Comparison of ENCODE assay signal across 26 cellular contexts in genomic region chr6:139550361-139550760, GRCh38.
"Had no signal": no experiment of that assay in that cellular context is flagged by ENCODE, and none has a peak within 500 bp of the region (broad histone marks: within the 10 kb centered on the region; RNA-seq: fewer than 3 reads in every experiment).

No MANE protein-coding gene starts in this region.

- ATAC-seq: activated CD4-positive, CD25-positive, alpha-beta regulatory T cell treated with anti-CD3 and anti-CD28 coated beads, Interleukin-2, amount 50 U/mL, for 24 hours; left lung; mucosa of descending colon; natural killer cell treated with Interleukin-12 subunit alpha and Interleukin-12 subunit beta and Interleukin-15 and Interleukin-18, amount 100 ng/mL, for 72 hours; right lobe of liver; stimulated activated memory B cell treated with anti-CD40 and anti-IgM and Interleukin-4, amounts not matched to agents 10 μg/mL and 1 μg/mL and 100 μg/mL, for 72 hours; stimulated activated naive CD8-positive, alpha-beta T cell treated with anti-CD3 and anti-CD28 coated beads, Interleukin-15, amount 100 ng/mL, for 72 hours had no signal

- H3K9me3 ChIP-seq: left lung, lower lobe of right lung, mucosa of descending colon, right lobe of liver, upper lobe of left lung, vagina had no signal

- H3K36me3 ChIP-seq: brain microvascular endothelial cell, left lung, lower lobe of right lung, right lobe of liver, upper lobe of left lung, vagina, WERI-Rb-1 had no signal

- H3K9me3 Mint-ChIP-seq: natural killer cell treated with Interleukin-12 subunit alpha and Interleukin-12 subunit beta and Interleukin-15 and Interleukin-18, amount 100 ng/mL, for 72 hours; stimulated activated memory B cell treated with anti-CD40 and anti-IgM and Interleukin-4, amounts not matched to agents 10 μg/mL and 1 μg/mL and 100 μg/mL, for 72 hours; stimulated activated naive CD8-positive, alpha-beta T cell treated with anti-CD3 and anti-CD28 coated beads, Interleukin-15, amount 100 ng/mL, for 72 hours had no signal

- H3K4me1 Mint-ChIP-seq: stimulated activated memory B cell treated with anti-CD40 and anti-IgM and Interleukin-4, amounts not matched to agents 10 μg/mL and 1 μg/mL and 100 μg/mL, for 72 hours; stimulated activated naive CD8-positive, alpha-beta T cell treated with anti-CD3 and anti-CD28 coated beads, Interleukin-15, amount 100 ng/mL, for 72 hours had no signal

- H3K27me3 ChIP-seq: brain microvascular endothelial cell, dorsolateral prefrontal cortex, left lung, right lobe of liver, upper lobe of left lung, vagina had no signal

- H3K27ac ChIP-seq: brain microvascular endothelial cell, coronary artery, dorsolateral prefrontal cortex, left lung, lower lobe of right lung, right lobe of liver, upper lobe of left lung, vagina, WERI-Rb-1 had no signal

- H3K4me1 ChIP-seq: right lobe of liver, vagina had no signal

- H3K27ac Mint-ChIP-seq: activated naive CD8-positive, alpha-beta T cell; natural killer cell treated with Interleukin-12 subunit alpha and Interleukin-12 subunit beta and Interleukin-15 and Interleukin-18, amount 100 ng/mL, for 72 hours; stimulated activated memory B cell treated with anti-CD40 and anti-IgM and Interleukin-4, amounts not matched to agents 10 μg/mL and 1 μg/mL and 100 μg/mL, for 72 hours; stimulated activated naive CD8-positive, alpha-beta T cell treated with anti-CD3 and anti-CD28 coated beads, Interleukin-15, amount 100 ng/mL, for 72 hours had no signal

- DNase-seq: activated CD4-positive, alpha-beta T cell treated with anti-CD3 and anti-CD28 coated beads for 48 hours; activated CD4-positive, alpha-beta T cell treated with anti-CD3 and anti-CD28 coated beads, Interleukin-2, amount 50 U/mL, for 48 hours; activated CD8-positive, alpha-beta memory T cell treated with anti-CD3 and anti-CD28 coated beads for 24 hours; activated effector memory CD4-positive, alpha-beta T cell treated with Interleukin-2 at 50 U/mL for 16 hours; activated naive CD4-positive, alpha-beta T cell treated with Interleukin-2 at 50 U/mL for 16 hours; aorta; brain microvascular endothelial cell; dorsolateral prefrontal cortex; effector memory CD4-positive, alpha-beta T cell; glutamatergic neuron; left lung; lower lobe of right lung; mesenchymal stem cell; mucosa of descending colon; right lobe of liver; stimulated activated CD4-positive, alpha-beta T cell treated with anti-CD3 and anti-CD28 coated beads, Interleukin-4, amount 100 ng/mL, for 1 hour; stimulated activated naive CD8-positive, alpha-beta T cell treated with anti-CD3 and anti-CD28 coated beads, Interleukin-15, amount 100 ng/mL, for 72 hours; substantia nigra; upper lobe of left lung; WERI-Rb-1 had no signal

- H3K4me3 Mint-ChIP-seq: activated naive CD8-positive, alpha-beta T cell; natural killer cell treated with Interleukin-12 subunit alpha and Interleukin-12 subunit beta and Interleukin-15 and Interleukin-18, amount 100 ng/mL, for 72 hours; stimulated activated memory B cell treated with anti-CD40 and anti-IgM and Interleukin-4, amounts not matched to agents 10 μg/mL and 1 μg/mL and 100 μg/mL, for 72 hours; stimulated activated naive CD8-positive, alpha-beta T cell treated with anti-CD3 and anti-CD28 coated beads, Interleukin-15, amount 100 ng/mL, for 72 hours had no signal

- H3K27me3 Mint-ChIP-seq: stimulated activated memory B cell treated with anti-CD40 and anti-IgM and Interleukin-4, amounts not matched to agents 10 μg/mL and 1 μg/mL and 100 μg/mL, for 72 hours had no signal

- H3K4me3 ChIP-seq: coronary artery, dorsolateral prefrontal cortex, left lung, lower lobe of right lung, mucosa of descending colon, right lobe of liver, upper lobe of left lung, vagina had no signal

- H3K36me3 Mint-ChIP-seq: activated naive CD8-positive, alpha-beta T cell; natural killer cell treated with Interleukin-12 subunit alpha and Interleukin-12 subunit beta and Interleukin-15 and Interleukin-18, amount 100 ng/mL, for 72 hours; stimulated activated memory B cell treated with anti-CD40 and anti-IgM and Interleukin-4, amounts not matched to agents 10 μg/mL and 1 μg/mL and 100 μg/mL, for 72 hours had no signal
